ENCODE assay signal across 20 cellular contexts in genomic region chr5:59615272-59615671, GRCh38.
DNase-seq lines count a peak whose midpoint lies in the region; FAIRE-seq and TF ChIP-seq lines count a peak whose summit lies in the region.
"Had no signal": no experiment of that assay in that cellular context is flagged by ENCODE, and none has a peak within 500 bp of the region (broad histone marks: within the 10 kb centered on the region; RNA-seq: fewer than 3 reads in every experiment).

No MANE protein-coding gene starts in this region.

- no peak overlapping the region for H3K9ac ChIP-seq in parathyroid adenoma
- H3K9ac ChIP-seq: BLaER1 treated with 17β-estradiol and CSF1 and Interleukin-3, amounts not matched to agents 10 nM and 100 nM had no signal

- no peak overlapping the region for H3K4me3 ChIP-seq in epithelial cell of esophagus (ENCODE audit: low read length)
- H3K4me3 ChIP-seq in parathyroid adenoma (ENCODE audit: low read depth, low read length): no peak overlapping the region
- H3K4me3 ChIP-seq: BLaER1 treated with 17β-estradiol and CSF1 and Interleukin-3, amounts not matched to agents 10 nM and 100 nM; breast epithelium; testis had no signal

- TF ChIP-seq POLR2A in H54 (IDR thresholded peaks at IDR 0.05; ENCODE audit: low read depth, low read length): no peak

- no peak overlapping the region for H3K4me2 ChIP-seq in parathyroid adenoma (ENCODE audit: low read length)
- H3K4me2 ChIP-seq: BLaER1 treated with 17β-estradiol and CSF1 and Interleukin-3, amounts not matched to agents 10 nM and 100 nM had no signal

- peak overlapping the region; percentile 47 for H2AFZ ChIP-seq in parathyroid adenoma

- peak; percentile 91 for FAIRE-seq in H54 (lab: Jason Lieb, UNC)

- DNase-seq in H54 (ENCODE audit: insufficient read length, low spot score) (no peak), RPMI7951 (ENCODE audit: low read depth) (peak; percentile 33), epithelial cell of esophagus (ENCODE audit: low read depth) (peak; percentile 60), DMS 273 treated with DMSO at 0.1 percent for 48 hours (lab: John Stamatoyannopoulos, UW) (no peak), NCI-H1436 (lab: John Stamatoyannopoulos, UW) (no peak), GM13977 (ENCODE audit: low spot score) (no peak), NCI-H2196 (lab: John Stamatoyannopoulos, UW; ENCODE audit: unreplicated experiment) (no peak)
- DNase-seq: activated CD4-positive, alpha-beta T cell treated with anti-CD3 and anti-CD28 coated beads for 4 hours; activated naive CD4-positive, alpha-beta T cell treated with anti-CD3 and anti-CD28 coated beads, Interleukin-2, amount 10 ng/mL, durations not matched to agents 7 days and 5 days; DMS79; effector memory CD8-positive, alpha-beta T cell; immature natural killer cell; MM.1S; NCI-H2029 treated with DMSO at 0.1 percent for 48 hours; SHP77 treated with DMSO at 0.1 percent for 48 hours; T-helper 9 cell; testis had no signal

- no peaks in the 10 kb centered on the region for H3K9me3 ChIP-seq in parathyroid adenoma (ENCODE audit: control insufficient read depth, low read length)
- H3K9me3 ChIP-seq: BLaER1 treated with 17β-estradiol and CSF1 and Interleukin-3, amounts not matched to agents 10 nM and 100 nM; breast epithelium; testis had no signal

- TF ChIP-seq CTCF in epithelial cell of esophagus (IDR thresholded peaks at IDR 0.05; ENCODE audit: insufficient read depth, low read depth, low read length, missing control alignments) (no peak), parathyroid adenoma (IDR thresholded peaks at IDR 0.05) (no peak), GM13977 (IDR thresholded peaks at IDR 0.05; ENCODE audit: extremely low read depth, insufficient read depth, missing control alignments) (no peak)

- in situ Hi-C loops in GM13977 (cut with MboI; ENCODE audit: low pct_unique_long_range_greater_than_20kb, low sequenced_read_pairs, unreplicated experiment): no loop called here

- no peaks in the 10 kb centered on the region for H3K27me3 ChIP-seq in parathyroid adenoma (ENCODE audit: control insufficient read depth, insufficient read depth, low read length)
- H3K27me3 ChIP-seq: BLaER1 treated with 17β-estradiol and CSF1 and Interleukin-3, amounts not matched to agents 10 nM and 100 nM; breast epithelium; testis had no signal

- no peaks in the 10 kb centered on the region for H3K79me2 ChIP-seq in parathyroid adenoma

- H3K4me1 ChIP-seq in parathyroid adenoma: peaks cover 6% of the 10 kb centered on the region
- H3K4me1 ChIP-seq: breast epithelium, testis had no signal

- H3K36me3 ChIP-seq in parathyroid adenoma (ENCODE audit: control insufficient read depth, insufficient read depth, low read length): no peaks in the 10 kb centered on the region
- H3K36me3 ChIP-seq: BLaER1 treated with 17β-estradiol and CSF1 and Interleukin-3, amounts not matched to agents 10 nM and 100 nM; breast epithelium had no signal

- no peak overlapping the region for H3K27ac ChIP-seq in parathyroid adenoma
- H3K27ac ChIP-seq: BLaER1 treated with 17β-estradiol and CSF1 and Interleukin-3, amounts not matched to agents 10 nM and 100 nM; breast epithelium; testis had no signal

Comparison
In these comparisons a context has a peak if more than half of its experiments do, and no peak if none do; other contexts are left out.
1. DNase-seq: peak in RPMI7951 (single experiment) and epithelial cell of esophagus (single experiment); none in H54 (single experiment), DMS 273 treated with DMSO at 0.1 percent for 48 hours (single experiment), NCI-H1436 (single experiment), GM13977 (single experiment) and NCI-H2196 (single experiment).